29 cellular contexts compared by ENCODE assay signal in genomic region chr1:235575597-235575996, GRCh38.
"Had no signal": no experiment of that assay in that cellular context is flagged by ENCODE, and none has a peak within 500 bp of the region (broad histone marks: within the 10 kb centered on the region; RNA-seq: fewer than 3 reads in every experiment).

No MANE protein-coding gene starts in this region.

- H3K9me3 ChIP-seq: heart left ventricle, left lung, pancreas, prostate gland, spleen, suprapubic skin, thoracic aorta, tibial artery, vagina had no signal

- H3K4me3 ChIP-seq: heart left ventricle, left lung, lung, pancreas, prostate gland, sigmoid colon, spleen, suprapubic skin, thoracic aorta, tibial artery, vagina had no signal

- H3K27ac Mint-ChIP-seq: immature natural killer cell; mesothelial cell of epicardium; stimulated activated effector memory CD8-positive, alpha-beta T cell treated with anti-CD3 and anti-CD28 coated beads, Interleukin-12 subunit alpha, Interleukin-12 subunit beta, amount 100 ng/mL, for 72 hours; stimulated activated naive CD8-positive, alpha-beta T cell treated with anti-CD3 and anti-CD28 coated beads, Interleukin-15, Interleukin-2, amounts not matched to agents 100 ng/mL and 50 ng/mL, for 24 hours; type B pancreatic cell had no signal

- H3K36me3 ChIP-seq: heart left ventricle, left lung, pancreas, prostate gland, sigmoid colon, spleen, suprapubic skin, thoracic aorta, tibial artery, vagina had no signal

- DNase-seq: heart left ventricle; hypothalamus; immature natural killer cell; kidney; left colon; left lung; mesendoderm; naive thymus-derived CD4-positive, alpha-beta T cell; nucleus accumbens; pancreas; posterior cingulate gyrus; retina; right cardiac atrium; sigmoid colon; small intestine; spleen; stimulated activated CD4-positive, alpha-beta T cell treated with anti-CD3 and anti-CD28 coated beads, Interleukin-4, amount 100 ng/mL, for 24 hours; stimulated activated naive CD4-positive, alpha-beta T cell; tibial artery had no signal

- H3K36me3 Mint-ChIP-seq: immature natural killer cell; naive thymus-derived CD4-positive, alpha-beta T cell; stimulated activated effector memory CD8-positive, alpha-beta T cell treated with anti-CD3 and anti-CD28 coated beads, Interleukin-12 subunit alpha, Interleukin-12 subunit beta, amount 100 ng/mL, for 72 hours had no signal

- H3K27me3 Mint-ChIP-seq: stimulated activated naive CD8-positive, alpha-beta T cell treated with anti-CD3 and anti-CD28 coated beads, Interleukin-15, Interleukin-2, amounts not matched to agents 100 ng/mL and 50 ng/mL, for 24 hours; type B pancreatic cell had no signal

- H3K27me3 ChIP-seq: heart left ventricle, left lung, pancreas, sigmoid colon, spleen, suprapubic skin, vagina had no signal

- H3K4me1 ChIP-seq: heart left ventricle, left lung, pancreas, prostate gland, sigmoid colon, suprapubic skin, tibial artery, vagina had no signal

- H3K4me1 Mint-ChIP-seq: immature natural killer cell; mesothelial cell of epicardium; naive thymus-derived CD4-positive, alpha-beta T cell; stimulated activated effector memory CD8-positive, alpha-beta T cell treated with anti-CD3 and anti-CD28 coated beads, Interleukin-12 subunit alpha, Interleukin-12 subunit beta, amount 100 ng/mL, for 72 hours had no signal

- H3K27ac ChIP-seq: heart left ventricle, left lung, pancreas, prostate gland, sigmoid colon, suprapubic skin, thoracic aorta, tibial artery, vagina had no signal

- H3K4me3 Mint-ChIP-seq: immature natural killer cell; mesothelial cell of epicardium; naive thymus-derived CD4-positive, alpha-beta T cell; stimulated activated effector memory CD8-positive, alpha-beta T cell treated with anti-CD3 and anti-CD28 coated beads, Interleukin-12 subunit alpha, Interleukin-12 subunit beta, amount 100 ng/mL, for 72 hours; stimulated activated naive CD8-positive, alpha-beta T cell treated with anti-CD3 and anti-CD28 coated beads, Interleukin-15, Interleukin-2, amounts not matched to agents 100 ng/mL and 50 ng/mL, for 24 hours; type B pancreatic cell had no signal

- ATAC-seq: heart left ventricle; left colon; left lung; naive thymus-derived CD4-positive, alpha-beta T cell; stimulated activated effector memory CD8-positive, alpha-beta T cell treated with anti-CD3 and anti-CD28 coated beads, Interleukin-12 subunit alpha, Interleukin-12 subunit beta, amount 100 ng/mL, for 72 hours had no signal

- H3K9me3 Mint-ChIP-seq: immature natural killer cell; stimulated activated effector memory CD8-positive, alpha-beta T cell treated with anti-CD3 and anti-CD28 coated beads, Interleukin-12 subunit alpha, Interleukin-12 subunit beta, amount 100 ng/mL, for 72 hours; stimulated activated naive CD8-positive, alpha-beta T cell treated with anti-CD3 and anti-CD28 coated beads, Interleukin-15, Interleukin-2, amounts not matched to agents 100 ng/mL and 50 ng/mL, for 24 hours had no signal

- FAIRE-seq: islet of Langerhans, kidney, pancreas, small intestine had no signal
